ENCODE assay signal across 25 cellular contexts in genomic region chr2:1099418-1099817, GRCh38.
DNase-seq lines count a peak whose midpoint lies in the region; ATAC-seq, FAIRE-seq and TF ChIP-seq lines count a peak whose summit lies in the region.
"Had no signal": no experiment of that assay in that cellular context is flagged by ENCODE, and none has a peak within 500 bp of the region (broad histone marks: within the 10 kb centered on the region; RNA-seq: fewer than 3 reads in every experiment).

No MANE protein-coding gene starts in this region.

- H2BK120ac ChIP-seq in neuronal stem cell (ENCODE audit: low read depth, low read length): no peak overlapping the region

- no peak overlapping the region for H4K91ac ChIP-seq in neuronal stem cell (ENCODE audit: low read depth, low read length, poor library complexity)

- no peaks in the 10 kb centered on the region for H3K79me1 ChIP-seq in neuronal stem cell (ENCODE audit: low read depth, low read length)

- no peaks in the 10 kb centered on the region for H3K36me3 ChIP-seq in neuronal stem cell (replicated peaks in 1 of 2; ENCODE audit: control insufficient read depth in 2 of 2, insufficient read depth in 2 of 2, low read length in 2 of 2)
- H3K36me3 ChIP-seq: BE2C; BLaER1 treated with 17β-estradiol and CSF1 and Interleukin-3, amounts not matched to agents 10 nM and 100 nM had no signal

- no peak overlapping the region for H3K4me2 ChIP-seq in neuronal stem cell (ENCODE audit: insufficient read depth, low read length, poor library complexity, severe bottlenecking)
- H3K4me2 ChIP-seq: BLaER1 treated with 17β-estradiol and CSF1 and Interleukin-3, amounts not matched to agents 10 nM and 100 nM had no signal

- H3K36me3 Mint-ChIP-seq in activated naive CD8-positive, alpha-beta T cell treated with anti-CD3 and anti-CD28 coated beads for 36 hours: peaks cover 2% of the 10 kb centered on the region
- no peaks in the 10 kb centered on the region for H3K36me3 Mint-ChIP-seq in activated naive CD8-positive, alpha-beta T cell treated with anti-CD3 and anti-CD28 coated beads, Interleukin-2, amount 50 U/mL, for 24 hours (ENCODE audit: low read depth)
- H3K36me3 Mint-ChIP-seq in type B pancreatic cell: no peaks in the 10 kb centered on the region
- H3K36me3 Mint-ChIP-seq: CD14-positive monocyte had no signal

- peaks cover 0 to 18% of the 10 kb centered on the region in 2 donors for H3K4me1 ChIP-seq in neuronal stem cell (ENCODE audit: control insufficient read depth in 2 of 2, insufficient read depth in 1 of 2, low read depth in 1 of 2, low read length in 2 of 2)
- H3K4me1 ChIP-seq: BE2C had no signal

- WGBS in neuronal stem cell (ENCODE audit: extremely low coverage in 2 of 2, insufficient read length in 2 of 2, insufficient replicate concordance in 1 of 2), 2 donors: no CpG with 5 or more reads among the region's 2 CpGs

- H2AK5ac ChIP-seq in neuronal stem cell (ENCODE audit: low read depth, low read length): peak overlapping the region; percentile 48

- no peaks in the 10 kb centered on the region for H3K27me3 ChIP-seq in neuronal stem cell (ENCODE audit: control insufficient read depth in 3 of 3, insufficient read depth in 3 of 3, low read depth in 1 of 3, low read length in 3 of 3)
- H3K27me3 ChIP-seq: BE2C; BLaER1 treated with 17β-estradiol and CSF1 and Interleukin-3, amounts not matched to agents 10 nM and 100 nM had no signal

- peaks cover 0 to 3% of the 10 kb centered on the region in 2 donors for H3K9me3 ChIP-seq in neuronal stem cell (replicated peaks in 1 of 2; ENCODE audit: control insufficient read depth in 2 of 2, insufficient read depth in 1 of 2, low read depth in 1 of 2, low read length in 2 of 2)
- H3K9me3 ChIP-seq: BE2C; BLaER1 treated with 17β-estradiol and CSF1 and Interleukin-3, amounts not matched to agents 10 nM and 100 nM had no signal

- intact Hi-C loops in Right ventricle myocardium superior (cut with DNase I): no loop called here

- H3K4ac ChIP-seq in neuronal stem cell (ENCODE audit: low read length): no peak overlapping the region

- no peak overlapping the region for H3K14ac ChIP-seq in neuronal stem cell (ENCODE audit: low read length)

- H3K27ac ChIP-seq in neuronal stem cell (replicated peaks; ENCODE audit: low read length): no peak overlapping the region
- H3K27ac ChIP-seq: 22Rv1; BLaER1 treated with 17β-estradiol and CSF1 and Interleukin-3, amounts not matched to agents 10 nM and 100 nM had no signal

- no peak for TF ChIP-seq CTCF in type B pancreatic cell (conservative IDR thresholded peaks at IDR 0.05)

- H2AFZ ChIP-seq in neuronal stem cell (ENCODE audit: low read length): no peak overlapping the region

- H3K4me3 Mint-ChIP-seq in activated naive CD8-positive, alpha-beta T cell treated with anti-CD3 and anti-CD28 coated beads for 36 hours: no peak overlapping the region
- no peak overlapping the region for H3K4me3 Mint-ChIP-seq in activated naive CD8-positive, alpha-beta T cell treated with anti-CD3 and anti-CD28 coated beads, Interleukin-2, amount 50 U/mL, for 24 hours
- no peak overlapping the region for H3K4me3 Mint-ChIP-seq in type B pancreatic cell
- H3K4me3 Mint-ChIP-seq: CD4-positive, alpha-beta T cell; CD8-positive, alpha-beta memory T cell; H9 had no signal

- peak overlapping the region; percentile 77 for H3K18ac ChIP-seq in neuronal stem cell (ENCODE audit: low read length)

- DNase-seq in activated naive CD8-positive, alpha-beta T cell treated with anti-CD3 and anti-CD28 coated beads for 36 hours: no peak
- no peak for DNase-seq in activated naive CD8-positive, alpha-beta T cell treated with anti-CD3 and anti-CD28 coated beads, Interleukin-2, amount 50 U/mL, for 24 hours
- DNase-seq in HTR-8/SVneo (ENCODE audit: insufficient read length, low spot score) (no peak), neuronal stem cell (ENCODE audit: low spot score) (no peak), GOT3 (lab: John Stamatoyannopoulos, UW) (no peak), type B pancreatic cell (ENCODE audit: extremely low spot score, unreplicated experiment) (no peak), Right ventricle myocardium superior (no peak)
- DNase-seq: ACHN; AML-193; BE2C; CD4-positive, alpha-beta T cell; CD8-positive, alpha-beta memory T cell; DMS 273 treated with DMSO at 0.1 percent for 48 hours; DMS79; EL; GDM1; H9 had no signal

- FAIRE-seq in HTR-8/SVneo (lab: Jason Lieb, UNC): peak; percentile 66
- FAIRE-seq: A204.1, D721Med, GM12878, H1 had no signal

- H3K27ac Mint-ChIP-seq in activated naive CD8-positive, alpha-beta T cell treated with anti-CD3 and anti-CD28 coated beads for 36 hours: peak overlapping the region; percentile 34
- H3K27ac Mint-ChIP-seq in activated naive CD8-positive, alpha-beta T cell treated with anti-CD3 and anti-CD28 coated beads, Interleukin-2, amount 50 U/mL, for 24 hours: no peak overlapping the region
- H3K27ac Mint-ChIP-seq in type B pancreatic cell: no peak overlapping the region
- H3K27ac Mint-ChIP-seq: CD14-positive monocyte; CD4-positive, alpha-beta T cell; CD8-positive, alpha-beta memory T cell; H9 had no signal

- H4K8ac ChIP-seq in neuronal stem cell (ENCODE audit: low read depth, low read length): no peak overlapping the region

- no peak overlapping the region for H3K23ac ChIP-seq in neuronal stem cell (ENCODE audit: low read depth, low read length, poor library complexity)

- no peaks in the 10 kb centered on the region for H3K9me3 Mint-ChIP-seq in activated naive CD8-positive, alpha-beta T cell treated with anti-CD3 and anti-CD28 coated beads for 36 hours
- no peaks in the 10 kb centered on the region for H3K9me3 Mint-ChIP-seq in activated naive CD8-positive, alpha-beta T cell treated with anti-CD3 and anti-CD28 coated beads, Interleukin-2, amount 50 U/mL, for 24 hours
- no peaks in the 10 kb centered on the region for H3K9me3 Mint-ChIP-seq in type B pancreatic cell
- H3K9me3 Mint-ChIP-seq: CD4-positive, alpha-beta T cell; CD8-positive, alpha-beta memory T cell; H9 had no signal

- H2BK15ac ChIP-seq in neuronal stem cell (ENCODE audit: low read length): peak overlapping the region; percentile 10

- no peaks in the 10 kb centered on the region for H3K27me3 Mint-ChIP-seq in activated naive CD8-positive, alpha-beta T cell treated with anti-CD3 and anti-CD28 coated beads for 36 hours
- H3K27me3 Mint-ChIP-seq in activated naive CD8-positive, alpha-beta T cell treated with anti-CD3 and anti-CD28 coated beads, Interleukin-2, amount 50 U/mL, for 24 hours: no peaks in the 10 kb centered on the region
- peaks cover 8% of the 10 kb centered on the region for H3K27me3 Mint-ChIP-seq in type B pancreatic cell
- H3K27me3 Mint-ChIP-seq: CD4-positive, alpha-beta T cell had no signal

- H2BK12ac ChIP-seq in neuronal stem cell (ENCODE audit: low read length): peak overlapping the region; percentile 2

- ATAC-seq in activated naive CD8-positive, alpha-beta T cell treated with anti-CD3 and anti-CD28 coated beads, Interleukin-2, amount 50 U/mL, for 24 hours: no peak
- ATAC-seq in Right ventricle myocardium superior (ENCODE audit: poor library complexity): no peak
- ATAC-seq: GM12878, HCT116 had no signal

- H2BK5ac ChIP-seq in neuronal stem cell (ENCODE audit: low read length): no peak overlapping the region

- H3K9ac ChIP-seq in neuronal stem cell (ENCODE audit: low read depth, low read length, poor library complexity): no peak overlapping the region
- H3K9ac ChIP-seq: BLaER1 treated with 17β-estradiol and CSF1 and Interleukin-3, amounts not matched to agents 10 nM and 100 nM had no signal

- peak overlapping the region in 1 of 2 donors; percentile 67 for H3K4me3 ChIP-seq in neuronal stem cell (ENCODE audit: low read length in 2 of 2)
- H3K4me3 ChIP-seq: BLaER1 treated with 17β-estradiol and CSF1 and Interleukin-3, amounts not matched to agents 10 nM and 100 nM; GM12878 had no signal

- peaks cover 8% of the 10 kb centered on the region for H3K4me1 Mint-ChIP-seq in activated naive CD8-positive, alpha-beta T cell treated with anti-CD3 and anti-CD28 coated beads for 36 hours
- H3K4me1 Mint-ChIP-seq in activated naive CD8-positive, alpha-beta T cell treated with anti-CD3 and anti-CD28 coated beads, Interleukin-2, amount 50 U/mL, for 24 hours: no peaks in the 10 kb centered on the region
- peaks cover 10% of the 10 kb centered on the region for H3K4me1 Mint-ChIP-seq in type B pancreatic cell (ENCODE audit: unreplicated experiment)
- H3K4me1 Mint-ChIP-seq: CD14-positive monocyte, H9 had no signal
